In genomic region chr10:22646291-22646926, GRCh38 we compare ENCODE assay signal across 9 cellular contexts.
DNase-seq lines count a peak whose midpoint lies in the region; ATAC-seq and FAIRE-seq lines count a peak whose summit lies in the region.
"Had no signal": no experiment of that assay in that cellular context is flagged by ENCODE, and none has a peak within 500 bp of the region (broad histone marks: within the 10 kb centered on the region; RNA-seq: fewer than 3 reads in every experiment).

No MANE protein-coding gene starts in this region.

- peak overlapping the region; percentile 90 for H3K4me3 Mint-ChIP-seq in activated CD4-positive, alpha-beta T cell treated with anti-CD3 and anti-CD28 coated beads, Interleukin-2, amount 10 ng/mL, durations not matched to agents 24 days and 14 days
- H3K4me3 Mint-ChIP-seq in activated CD4-positive, alpha-beta memory T cell treated with anti-CD3 and anti-CD28 coated beads, Interleukin-2, amount 10 ng/mL, durations not matched to agents 7 days and 5 days = peak overlapping the region; percentile 64
- no peak overlapping the region for H3K4me3 Mint-ChIP-seq in stimulated activated memory B cell treated with anti-CD40 and anti-IgM and Interleukin-4, amounts not matched to agents 10 μg/mL and 1 μg/mL and 100 μg/mL, for 72 hours

- DNase-seq in activated CD4-positive, alpha-beta T cell treated with anti-CD3 and anti-CD28 coated beads, Interleukin-2, amount 10 ng/mL, durations not matched to agents 24 days and 14 days = peak; percentile 75
- DNase-seq in activated CD4-positive, alpha-beta T cell treated with anti-CD3 and anti-CD28 coated beads for 48 hours = no peak
- no peak for DNase-seq in activated CD4-positive, alpha-beta memory T cell treated with anti-CD3 and anti-CD28 coated beads, Interleukin-2, amount 10 ng/mL, durations not matched to agents 7 days and 5 days
- DNase-seq in midbrain (lab: John Stamatoyannopoulos, UW) (no peak), urothelium cell line (ENCODE audit: low spot score) (no peak), NCI-H2227 (lab: John Stamatoyannopoulos, UW; ENCODE audit: unreplicated experiment) (no peak)

- intact Hi-C loops in activated CD4-positive, alpha-beta T cell treated with anti-CD3 and anti-CD28 coated beads, Interleukin-2, amount 10 ng/mL, durations not matched to agents 24 days and 14 days (cut with micrococcal nuclease) = loop anchor here (1.0 kb wide), 2 partner anchors 9 to 16 kb away; no protein-coding TSS in a partner anchor

- FAIRE-seq in urothelium cell line (lab: Jason Lieb, UNC) = no peak
- FAIRE-seq: A549 had no signal

- peak overlapping the region; percentile 100 for H3K27ac Mint-ChIP-seq in activated CD4-positive, alpha-beta T cell treated with anti-CD3 and anti-CD28 coated beads, Interleukin-2, amount 10 ng/mL, durations not matched to agents 24 days and 14 days
- peak overlapping the region; percentile 91 for H3K27ac Mint-ChIP-seq in activated CD4-positive, alpha-beta memory T cell treated with anti-CD3 and anti-CD28 coated beads, Interleukin-2, amount 10 ng/mL, durations not matched to agents 7 days and 5 days
- peak overlapping the region; percentile 81 for H3K27ac Mint-ChIP-seq in stimulated activated memory B cell treated with anti-CD40 and anti-IgM and Interleukin-4, amounts not matched to agents 10 μg/mL and 1 μg/mL and 100 μg/mL, for 72 hours

- peaks cover 84% of the 10 kb centered on the region for H3K4me1 Mint-ChIP-seq in activated CD4-positive, alpha-beta T cell treated with anti-CD3 and anti-CD28 coated beads, Interleukin-2, amount 10 ng/mL, durations not matched to agents 24 days and 14 days
- peaks cover 87% of the 10 kb centered on the region for H3K4me1 Mint-ChIP-seq in activated CD4-positive, alpha-beta memory T cell treated with anti-CD3 and anti-CD28 coated beads, Interleukin-2, amount 10 ng/mL, durations not matched to agents 7 days and 5 days
- peaks cover 84% of the 10 kb centered on the region for H3K4me1 Mint-ChIP-seq in stimulated activated memory B cell treated with anti-CD40 and anti-IgM and Interleukin-4, amounts not matched to agents 10 μg/mL and 1 μg/mL and 100 μg/mL, for 72 hours

- H3K9me3 Mint-ChIP-seq in activated CD4-positive, alpha-beta T cell treated with anti-CD3 and anti-CD28 coated beads, Interleukin-2, amount 10 ng/mL, durations not matched to agents 24 days and 14 days = no peaks in the 10 kb centered on the region
- H3K9me3 Mint-ChIP-seq in activated CD4-positive, alpha-beta memory T cell treated with anti-CD3 and anti-CD28 coated beads, Interleukin-2, amount 10 ng/mL, durations not matched to agents 7 days and 5 days = no peaks in the 10 kb centered on the region
- no peaks in the 10 kb centered on the region for H3K9me3 Mint-ChIP-seq in stimulated activated memory B cell treated with anti-CD40 and anti-IgM and Interleukin-4, amounts not matched to agents 10 μg/mL and 1 μg/mL and 100 μg/mL, for 72 hours

- ATAC-seq in HG02870 (IDR thresholded peaks at IDR 0.05; ENCODE audit: unreplicated experiment) = peak; percentile 81
- no peak for ATAC-seq in stimulated activated memory B cell treated with anti-CD40 and anti-IgM and Interleukin-4, amounts not matched to agents 10 μg/mL and 1 μg/mL and 100 μg/mL, for 72 hours
- ATAC-seq: A549 had no signal

- no peaks in the 10 kb centered on the region for H3K27me3 Mint-ChIP-seq in activated CD4-positive, alpha-beta T cell treated with anti-CD3 and anti-CD28 coated beads, Interleukin-2, amount 10 ng/mL, durations not matched to agents 24 days and 14 days
- no peaks in the 10 kb centered on the region for H3K27me3 Mint-ChIP-seq in activated CD4-positive, alpha-beta memory T cell treated with anti-CD3 and anti-CD28 coated beads, Interleukin-2, amount 10 ng/mL, durations not matched to agents 7 days and 5 days
- no peaks in the 10 kb centered on the region for H3K27me3 Mint-ChIP-seq in stimulated activated memory B cell treated with anti-CD40 and anti-IgM and Interleukin-4, amounts not matched to agents 10 μg/mL and 1 μg/mL and 100 μg/mL, for 72 hours

- peaks cover 31% of the 10 kb centered on the region for H3K36me3 Mint-ChIP-seq in activated CD4-positive, alpha-beta T cell treated with anti-CD3 and anti-CD28 coated beads, Interleukin-2, amount 10 ng/mL, durations not matched to agents 24 days and 14 days (ENCODE audit: low read depth)
- H3K36me3 Mint-ChIP-seq in activated CD4-positive, alpha-beta memory T cell treated with anti-CD3 and anti-CD28 coated beads, Interleukin-2, amount 10 ng/mL, durations not matched to agents 7 days and 5 days (ENCODE audit: low read depth) = peaks cover 51% of the 10 kb centered on the region
- peaks cover 39% of the 10 kb centered on the region for H3K36me3 Mint-ChIP-seq in stimulated activated memory B cell treated with anti-CD40 and anti-IgM and Interleukin-4, amounts not matched to agents 10 μg/mL and 1 μg/mL and 100 μg/mL, for 72 hours

- POLR2A ChIA-PET in activated CD4-positive, alpha-beta memory T cell treated with anti-CD3 and anti-CD28 coated beads, Interleukin-2, amount 10 ng/mL, durations not matched to agents 7 days and 5 days (lab: Charles Lee) = interaction anchor here (0.8 to 7.6 kb wide), 15 partner anchors 9 to 67 kb away, joined by 3 to 95 read pairs (median 6); no protein-coding TSS in a partner anchor

- CTCF ChIA-PET in activated CD4-positive, alpha-beta memory T cell treated with anti-CD3 and anti-CD28 coated beads, Interleukin-2, amount 10 ng/mL, durations not matched to agents 7 days and 5 days (lab: Charles Lee) = interaction anchor here (0.7 to 2.1 kb wide), 11 partner anchors 8 to 73 kb away, joined by 3 to 10 read pairs (median 4); no protein-coding TSS in a partner anchor
